Comparison of ENCODE assay signal across 14 cellular contexts in genomic region chr4:40516651-40517050, GRCh38.
DNase-seq lines count a peak whose midpoint lies in the region; ATAC-seq and TF ChIP-seq lines count a peak whose summit lies in the region.
"Had no signal": no experiment of that assay in that cellular context is flagged by ENCODE, and none has a peak within 500 bp of the region (broad histone marks: within the 10 kb centered on the region; RNA-seq: fewer than 3 reads in every experiment).

No MANE protein-coding gene starts in this region.

- H3K4me3 ChIP-seq in heart right ventricle (no peak overlapping the region), heart left ventricle (no peak overlapping the region), coronary artery (no peak overlapping the region)
- H3K4me3 ChIP-seq: cardiac muscle cell had no signal

- H3K9me3 ChIP-seq in heart right ventricle, result no peaks in the 10 kb centered on the region
- H3K9me3 ChIP-seq in heart left ventricle, result no peaks in the 10 kb centered on the region

- H3K9me3 Mint-ChIP-seq in activated naive CD8-positive, alpha-beta T cell treated with anti-CD3 and anti-CD28 coated beads, Interleukin-2, amount 50 U/mL, for 24 hours, result no peaks in the 10 kb centered on the region
- no peaks in the 10 kb centered on the region for H3K9me3 Mint-ChIP-seq in progenitor cell of endocrine pancreas (ENCODE audit: low read depth)
- H3K9me3 Mint-ChIP-seq: T-helper 2 cell treated with Interferon-gamma antibody and Interleukin-4, amounts not matched to agents 5 μg/mL and 100 μg/mL, for 36 hours had no signal

- peak overlapping the region; percentile 1 for H3K27ac Mint-ChIP-seq in activated naive CD8-positive, alpha-beta T cell treated with anti-CD3 and anti-CD28 coated beads, Interleukin-2, amount 50 U/mL, for 24 hours
- peak overlapping the region; percentile 96 for H3K27ac Mint-ChIP-seq in progenitor cell of endocrine pancreas

- TF ChIP-seq POLR2A in heart left ventricle (IDR thresholded peaks at IDR 0.05), result no peak

- no peak overlapping the region for H3K4me3 Mint-ChIP-seq in activated naive CD8-positive, alpha-beta T cell treated with anti-CD3 and anti-CD28 coated beads, Interleukin-2, amount 50 U/mL, for 24 hours
- H3K4me3 Mint-ChIP-seq in progenitor cell of endocrine pancreas (ENCODE audit: low read depth), result no peak overlapping the region
- H3K4me3 Mint-ChIP-seq: T-helper 2 cell treated with Interferon-gamma antibody and Interleukin-4, amounts not matched to agents 5 μg/mL and 100 μg/mL, for 36 hours had no signal

- DNase-seq in activated naive CD8-positive, alpha-beta T cell treated with anti-CD3 and anti-CD28 coated beads, Interleukin-2, amount 50 U/mL, for 24 hours, result no peak
- DNase-seq in progenitor cell of endocrine pancreas (ENCODE audit: low spot score, unreplicated experiment), result no peak
- DNase-seq in heart right ventricle, result no peak
- no peak for DNase-seq in heart left ventricle
- DNase-seq in NOMO-1 treated with dmso at 0.1 percent for 144 hours (lab: John Stamatoyannopoulos, UW; ENCODE audit: unreplicated experiment), result no peak
- DNase-seq in coronary artery (ENCODE audit: low spot score), result no peak
- DNase-seq: activated T-cell treated with anti-CD3 and anti-CD28 coated beads, Interleukin-2, amount 50 U/mL, for 1 hour; COR-L47; NCI-H2029 treated with DMSO at 0.1 percent for 48 hours; posterior cingulate gyrus had no signal

- peaks cover 0 to 14% (median 0%) of the 10 kb centered on the region in 9 donors for H3K4me1 ChIP-seq in heart right ventricle
- H3K4me1 ChIP-seq in heart left ventricle, result peaks cover 0 to 10% (median 0%) of the 10 kb centered on the region in 12 donors

- H3K36me3 Mint-ChIP-seq in activated naive CD8-positive, alpha-beta T cell treated with anti-CD3 and anti-CD28 coated beads, Interleukin-2, amount 50 U/mL, for 24 hours (ENCODE audit: low read depth), result no peaks in the 10 kb centered on the region
- H3K36me3 Mint-ChIP-seq in progenitor cell of endocrine pancreas (ENCODE audit: insufficient read depth), result no peaks in the 10 kb centered on the region

- no peak overlapping the region for H3K27ac ChIP-seq in heart right ventricle
- H3K27ac ChIP-seq in heart left ventricle, result no peak overlapping the region
- H3K27ac ChIP-seq in coronary artery, result no peak overlapping the region
- H3K27ac ChIP-seq: cardiac muscle cell had no signal

- H3K27me3 ChIP-seq in heart right ventricle, result no peaks in the 10 kb centered on the region
- H3K27me3 ChIP-seq in heart left ventricle, result no peaks in the 10 kb centered on the region
- H3K27me3 ChIP-seq: cardiac muscle cell had no signal

- peaks cover 22% of the 10 kb centered on the region for H3K4me1 Mint-ChIP-seq in activated naive CD8-positive, alpha-beta T cell treated with anti-CD3 and anti-CD28 coated beads, Interleukin-2, amount 50 U/mL, for 24 hours
- H3K4me1 Mint-ChIP-seq in progenitor cell of endocrine pancreas (ENCODE audit: low read depth), result peaks cover 39% of the 10 kb centered on the region

- H3K27me3 Mint-ChIP-seq in activated naive CD8-positive, alpha-beta T cell treated with anti-CD3 and anti-CD28 coated beads, Interleukin-2, amount 50 U/mL, for 24 hours, result no peaks in the 10 kb centered on the region
- no peaks in the 10 kb centered on the region for H3K27me3 Mint-ChIP-seq in progenitor cell of endocrine pancreas

- 73 to 80% methylated on average over 4 of the region's 4 CpGs for WGBS in heart right ventricle, 2 donors
- WGBS in heart left ventricle, 4 donors, result 64 to 75% (median 74%) methylated on average over 4 of the region's 4 CpGs

- intact Hi-C loops in heart right ventricle (cut with DNase I), result no loop called here
- intact Hi-C loops in heart left ventricle (cut with DNase I), result no loop called here

- TF ChIP-seq CTCF in progenitor cell of endocrine pancreas (IDR thresholded peaks at IDR 0.05; ENCODE audit: unreplicated experiment) (no peak), heart right ventricle (IDR thresholded peaks at IDR 0.05) (no peak), heart left ventricle (IDR thresholded peaks at IDR 0.05) (no peak), coronary artery (IDR thresholded peaks at IDR 0.05) (no peak)

- ATAC-seq in GM19023 (IDR thresholded peaks at IDR 0.05; ENCODE audit: unreplicated experiment) (peak; percentile 40), HG02759 (IDR thresholded peaks at IDR 0.05; ENCODE audit: unreplicated experiment) (peak; percentile 34), heart right ventricle (no peak), heart left ventricle (no peak)
- ATAC-seq in activated naive CD8-positive, alpha-beta T cell treated with anti-CD3 and anti-CD28 coated beads, Interleukin-2, amount 50 U/mL, for 24 hours, result no peak

- H3K36me3 ChIP-seq in heart right ventricle (no peaks in the 10 kb centered on the region), heart left ventricle (no peaks in the 10 kb centered on the region)
- H3K36me3 ChIP-seq: cardiac muscle cell had no signal

Comparison
In these comparisons a context has a peak if more than half of its experiments do, and no peak if none do; other contexts are left out.
1. ATAC-seq: peak in GM19023 (single experiment) and HG02759 (single experiment); none in activated naive CD8-positive, alpha-beta T cell treated with anti-CD3 and anti-CD28 coated beads, Interleukin-2, amount 50 U/mL, for 24 hours (single experiment), heart right ventricle (0 of 8) and heart left ventricle (0 of 4).